Comparison of ENCODE assay signal across 30 cellular contexts in the genomic region with DNA sequence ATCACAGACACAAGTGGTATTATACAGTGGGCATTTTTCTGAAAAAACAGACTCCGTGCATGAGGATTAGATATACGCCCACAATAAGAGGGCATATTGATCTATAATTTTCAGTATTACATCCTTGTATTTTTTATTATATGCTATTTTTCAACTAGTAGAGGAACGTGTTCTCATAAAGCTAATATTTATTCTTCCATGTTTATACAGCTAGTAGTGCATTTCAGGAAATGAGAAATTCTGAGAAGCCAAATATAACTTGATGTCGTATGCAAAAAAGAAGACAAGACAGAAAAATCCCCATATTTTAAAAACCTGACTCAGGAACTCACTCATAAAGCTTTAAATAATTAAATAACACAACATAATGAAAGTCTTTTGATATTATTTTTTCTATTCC.
"Had no signal": no experiment of that assay in that cellular context is flagged by ENCODE, and none has a peak within 500 bp of the region (broad histone marks: within the 10 kb centered on the region; RNA-seq: fewer than 3 reads in every experiment).

No MANE protein-coding gene starts in this region.

- H3K27me3 Mint-ChIP-seq: activated CD4-positive, alpha-beta memory T cell treated with anti-CD3 and anti-CD28 coated beads for 36 hours had no signal

- H3K4me2 ChIP-seq: PC-9 had no signal

- H3K4me1 Mint-ChIP-seq: WTC11 had no signal

- H3K9me3 ChIP-seq: adrenal gland, body of pancreas, breast epithelium had no signal

- H3K4me1 ChIP-seq: adrenal gland, breast epithelium had no signal

- H3K4me3 ChIP-seq: adrenal gland, body of pancreas, breast epithelium, PC-9 had no signal

- H3K9me3 Mint-ChIP-seq: activated CD4-positive, alpha-beta memory T cell treated with anti-CD3 and anti-CD28 coated beads for 36 hours; activated naive CD4-positive, alpha-beta T cell treated with anti-CD3 and anti-CD28 coated beads for 36 hours; activated naive CD4-positive, alpha-beta T cell treated with anti-CD3 and anti-CD28 coated beads, Interleukin-2, amount 50 U/mL, for 72 hours; activated T-cell treated with anti-CD3 and anti-CD28 coated beads, Interleukin-2, amount 50 U/mL, for 4 hours; activated T-helper 1 cell treated with anti-CD3 and anti-CD28 coated beads, Interleukin-12 subunit alpha, Interleukin-12 subunit beta, Interleukin-2, Interleukin-4 antibody, amounts not matched to agents 30 ng/mL and 10 ng/mL and 1 ng/mL, durations not matched to agents 14 hours and 24 hours and 36 hours; T-helper 1 cell treated with Interleukin-12 subunit alpha and Interleukin-12 subunit beta and Interleukin-4 antibody, amounts not matched to agents 30 μg/mL and 1 μg/mL, for 36 hours; T-helper 2 cell treated with Interferon-gamma antibody and Interleukin-4, amounts not matched to agents 5 μg/mL and 100 μg/mL, for 36 hours; WTC11 had no signal

- H3K36me3 ChIP-seq: adrenal gland, breast epithelium had no signal

- DNase-seq: activated CD4-positive, alpha-beta memory T cell treated with anti-CD3 and anti-CD28 coated beads for 36 hours; activated CD4-positive, alpha-beta T cell treated with anti-CD3 and anti-CD28 coated beads for 4 hours; activated CD4-positive, alpha-beta T cell treated with anti-CD3 and anti-CD28 coated beads, Interleukin-2, amount 50 U/mL, for 1 hour; activated CD8-positive, alpha-beta memory T cell treated with anti-CD3 and anti-CD28 coated beads, Interleukin-2, amount 50 U/mL, for 4 hours; activated gamma-delta T cell treated with Interleukin-2 at 50 U/mL for 16 hours; activated naive CD4-positive, alpha-beta T cell treated with anti-CD3 and anti-CD28 coated beads for 36 hours; activated T-cell treated with anti-CD3 and anti-CD28 coated beads for 4 hours; activated T-cell treated with anti-CD3 and anti-CD28 coated beads, Interleukin-2, amount 50 U/mL, for 4 hours; adrenal gland; body of pancreas; Kasumi-1; KG1; NCI-H1105; NCI-H1417 treated with DMSO at 0.1 percent for 48 hours; NCI-H187 treated with DMSO at 0.1 percent for 48 hours; NCI-H2081; NCI-H2171 treated with DMSO at 0.1 percent for 48 hours; NCI-H2227 treated with DMSO at 0.1 percent for 48 hours; NCI-H446; NCI-H524 treated with DMSO at 0.1 percent for 48 hours; PC-9; Right ventricle myocardium superior had no signal

- H3K27ac ChIP-seq: adrenal gland, body of pancreas, breast epithelium, PC-9, RWPE1 had no signal

- H2AFZ ChIP-seq: PC-9 had no signal

- ATAC-seq: activated CD4-positive, CD25-positive, alpha-beta regulatory T cell treated with anti-CD3 and anti-CD28 coated beads, Interleukin-2, amount 50 U/mL, for 24 hours; activated naive CD4-positive, alpha-beta T cell treated with anti-CD3 and anti-CD28 coated beads, Interleukin-2, amount 50 U/mL, for 72 hours; activated T-cell treated with anti-CD3 and anti-CD28 coated beads, Interleukin-2, amount 50 U/mL, for 4 hours; body of pancreas; WTC11 had no signal

- H3K27ac Mint-ChIP-seq: activated CD4-positive, alpha-beta memory T cell treated with anti-CD3 and anti-CD28 coated beads for 36 hours; activated naive CD4-positive, alpha-beta T cell treated with anti-CD3 and anti-CD28 coated beads for 36 hours; activated naive CD4-positive, alpha-beta T cell treated with anti-CD3 and anti-CD28 coated beads, Interleukin-2, amount 50 U/mL, for 72 hours; activated T-helper 1 cell treated with anti-CD3 and anti-CD28 coated beads, Interleukin-12 subunit alpha, Interleukin-12 subunit beta, Interleukin-2, Interleukin-4 antibody, amounts not matched to agents 30 ng/mL and 10 ng/mL and 1 ng/mL, durations not matched to agents 14 hours and 24 hours and 36 hours; T-helper 1 cell treated with Interleukin-12 subunit alpha and Interleukin-12 subunit beta and Interleukin-4 antibody, amounts not matched to agents 30 μg/mL and 1 μg/mL, for 36 hours; T-helper 2 cell treated with Interferon-gamma antibody and Interleukin-4, amounts not matched to agents 5 μg/mL and 100 μg/mL, for 36 hours; WTC11 had no signal

- H3K27me3 ChIP-seq: adrenal gland, body of pancreas, breast epithelium had no signal

- H3K4me3 Mint-ChIP-seq: activated CD4-positive, alpha-beta memory T cell treated with anti-CD3 and anti-CD28 coated beads for 36 hours; activated naive CD4-positive, alpha-beta T cell treated with anti-CD3 and anti-CD28 coated beads for 36 hours; activated T-cell treated with anti-CD3 and anti-CD28 coated beads, Interleukin-2, amount 50 U/mL, for 4 hours; activated T-helper 1 cell treated with anti-CD3 and anti-CD28 coated beads, Interleukin-12 subunit alpha, Interleukin-12 subunit beta, Interleukin-2, Interleukin-4 antibody, amounts not matched to agents 30 ng/mL and 10 ng/mL and 1 ng/mL, durations not matched to agents 14 hours and 24 hours and 36 hours; T-helper 1 cell treated with Interleukin-12 subunit alpha and Interleukin-12 subunit beta and Interleukin-4 antibody, amounts not matched to agents 30 μg/mL and 1 μg/mL, for 36 hours; T-helper 2 cell treated with Interferon-gamma antibody and Interleukin-4, amounts not matched to agents 5 μg/mL and 100 μg/mL, for 36 hours; WTC11 had no signal

- H3K36me3 Mint-ChIP-seq: activated CD4-positive, alpha-beta memory T cell treated with anti-CD3 and anti-CD28 coated beads for 36 hours; activated naive CD4-positive, alpha-beta T cell treated with anti-CD3 and anti-CD28 coated beads, Interleukin-2, amount 50 U/mL, for 72 hours; WTC11 had no signal
